In the genomic region with DNA sequence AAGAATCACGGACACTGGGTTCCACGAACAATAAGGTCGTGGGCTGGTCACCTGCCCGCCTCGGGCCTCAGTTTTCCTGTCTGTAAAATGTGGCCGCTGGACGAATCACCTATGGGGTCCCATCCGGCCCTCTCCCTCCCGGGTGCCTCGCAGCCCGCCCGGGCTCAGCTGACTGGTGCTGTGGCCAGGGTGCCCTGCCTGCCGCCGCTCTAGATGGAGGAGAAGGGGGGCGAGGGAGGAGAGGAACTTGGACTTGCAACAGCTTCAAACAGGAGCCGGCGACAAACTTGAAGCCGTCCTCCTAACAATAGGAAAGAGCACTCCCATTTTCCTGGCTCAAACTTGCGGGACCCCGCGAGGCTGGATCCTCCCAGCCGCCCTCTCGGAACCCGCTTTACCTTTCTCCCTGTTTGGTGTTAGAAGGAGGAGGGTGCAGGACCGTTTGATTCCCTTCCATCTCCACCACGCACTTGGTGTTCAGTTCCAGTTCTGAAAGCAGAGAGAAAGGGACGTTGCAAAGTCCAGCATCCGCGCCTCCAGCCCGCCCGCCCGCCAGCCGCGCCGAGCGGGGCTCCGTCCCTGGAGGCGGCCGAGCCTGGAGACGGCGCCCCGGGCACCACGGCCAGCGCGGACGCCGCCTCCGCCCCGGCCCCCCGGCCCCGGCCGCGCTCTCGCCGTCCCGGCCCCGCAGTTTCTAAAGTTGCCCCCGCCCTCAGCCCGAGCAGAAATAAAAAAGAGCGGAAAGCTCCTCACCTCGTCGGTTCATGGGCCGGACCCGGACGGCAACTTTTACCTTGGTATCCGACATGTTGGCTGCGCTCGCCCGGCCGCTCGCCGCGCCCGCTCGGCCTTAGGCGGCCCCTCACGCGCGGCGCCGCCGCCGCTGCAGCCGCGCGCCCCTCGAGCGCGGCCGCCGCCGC, we compare ENCODE assay signal across 8 cellular contexts. TPM values are rescaled to one million over a fixed set of nuclear protein-coding genes. Genes with fewer than 3 reads are reported as not detected.
DNase-seq lines count a peak whose midpoint lies in the region; ATAC-seq and TF ChIP-seq lines count a peak whose summit lies in the region.

No MANE protein-coding gene starts in this region.

- H3K9me3 ChIP-seq in prostate gland, result no peaks in the 10 kb centered on the region

- peak; percentile 24 for TF ChIP-seq POLR2A in prostate gland (IDR thresholded peaks at IDR 0.05)

- H3K4me3 ChIP-seq in ACC112 (ENCODE audit: low read depth, low read length), result peak overlapping the region; percentile 83
- peak overlapping the region; percentile 45 for H3K4me3 ChIP-seq in GM12864 (ENCODE audit: low read depth, low read length)
- peak overlapping the region; percentile 75 for H3K4me3 ChIP-seq in astrocyte of the spinal cord (ENCODE audit: low read depth, low read length)
- H3K4me3 ChIP-seq in prostate gland, result peak overlapping the region; percentile 64 to 72

- H3K27ac ChIP-seq in ACC112 (ENCODE audit: low read depth, low read length) (peak overlapping the region; percentile 28; the same call in 1 of the 2 replicates), prostate gland (peak overlapping the region; percentile 88 to 90)

- in situ Hi-C loops in astrocyte of the spinal cord (cut with HindIII; ENCODE audit: low sequenced_read_pairs), result no loop called here

- no peak for DNase-seq in GM12864 (ENCODE audit: low read depth)
- peak; percentile 5 for DNase-seq in NCI-H460 (ENCODE audit: extremely low read depth, low read depth)
- DNase-seq in astrocyte of the spinal cord (ENCODE audit: low read depth, low spot score), result peak; percentile 54
- DNase-seq in hippocampal formation (lab: John Stamatoyannopoulos, UW), result peak; percentile 60 to 73
- DNase-seq in prostate gland (ENCODE audit: low spot score), result peak; percentile 64

- H2AFZ ChIP-seq in ACC112 (ENCODE audit: low read length, unreplicated experiment), result peak overlapping the region; percentile 41

- H3K36me3 ChIP-seq in ACC112 (ENCODE audit: insufficient read depth, low read length) (no peaks in the 10 kb centered on the region), prostate gland (no peaks in the 10 kb centered on the region)

- TF ChIP-seq CTCF in GM12864 (IDR thresholded peaks at IDR 0.05; ENCODE audit: low read depth, low read length, missing control alignments) (no peak), astrocyte of the spinal cord (IDR thresholded peaks at IDR 0.05; ENCODE audit: low read depth, low read length) (no peak), prostate gland (IDR thresholded peaks at IDR 0.05) (no peak)

- H3K27me3 ChIP-seq in ACC112 (ENCODE audit: insufficient read depth, low read length) (no peaks in the 10 kb centered on the region), prostate gland (replicated peaks; ENCODE audit: insufficient read depth) (no peaks in the 10 kb centered on the region)

- WGBS in prostate gland, result 1% methylated on average over 75 of the region's 92 CpGs

- ATAC-seq in HG02840 (IDR thresholded peaks at IDR 0.05; ENCODE audit: low FRiP score, unreplicated experiment) (peak; percentile 27), HG03196 (IDR thresholded peaks at IDR 0.05; ENCODE audit: unreplicated experiment) (no peak)

- peaks cover 36% of the 10 kb centered on the region for H3K79me2 ChIP-seq in ACC112 (ENCODE audit: control insufficient read depth, insufficient read depth, low read length, unreplicated experiment)

- peaks cover 21% of the 10 kb centered on the region for H3K4me1 ChIP-seq in ACC112 (ENCODE audit: control insufficient read depth, insufficient read depth, low read length, unreplicated experiment)
- H3K4me1 ChIP-seq in prostate gland (replicated peaks), result no peaks in the 10 kb centered on the region

- intact Hi-C loops in prostate gland (cut with DNase I), result loop anchor here (2.0 to 10.0 kb wide), 5 partner anchors 52 to 275 kb away; partner anchors contain the start of genes DEK and NHLRC1

RNA-seq across cellular contexts. Expression of gene KIF13A, which starts 0.5 kb away (rescaled TPM):
- total RNA-seq in NCI-H460 (2014; rRNA removed; shearing (Covaris generic)), result 13.3 and 16.9 TPM in 2 replicates
- polyA plus RNA-seq in NCI-H460 (2014; cell fraction: nucleus; rRNA removed), result 4.8 and 10.4 TPM in 2 replicates
- 10 to 100 TPM; 36.8 to 57.5 TPM for total RNA-seq in prostate gland
